Comparison of ENCODE assay signal across 1 cellular context in the genomic region with DNA sequence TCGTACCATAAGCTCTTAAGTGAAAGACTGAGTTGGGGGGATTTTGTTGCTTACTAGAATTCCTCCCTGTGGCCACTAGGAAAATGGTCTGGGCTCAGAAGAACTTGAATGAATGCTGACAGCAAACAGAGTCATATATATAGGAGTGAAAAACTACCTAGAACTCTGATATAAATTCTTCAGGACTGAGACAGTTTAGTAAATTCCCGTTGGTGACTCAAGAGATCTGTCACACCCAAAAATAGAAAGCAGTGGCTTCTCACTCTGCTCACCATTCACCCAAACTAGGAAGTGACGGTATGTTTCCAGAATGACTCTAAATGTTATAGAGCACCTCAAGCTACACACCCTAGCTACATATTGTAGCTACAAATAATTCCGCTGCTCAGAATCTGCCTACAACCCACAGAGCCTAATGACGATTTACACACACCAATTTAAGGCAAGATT.
TF ChIP-seq lines count a peak whose summit lies in the region.

No MANE protein-coding gene starts in this region.

TF ChIP-seq in GM12878, 131 proteins besides CTCF, POLR2A, EP300 and RAD21 (continued from another document and continues in another):
- TF ChIP-seq ZBTB4 (CRISPR knock-in tag; IDR thresholded peaks at IDR 0.05) = no peak
- TF ChIP-seq HDGF (IDR thresholded peaks at IDR 0.05) = peak; percentile 26; the same call in 1 of the 2 replicates
- no peak for TF ChIP-seq NR2F1 (conservative IDR thresholded peaks at IDR 0.05)
- peak; percentile 74; the same call in 1 of the 2 replicates for TF ChIP-seq ZBED1 (IDR thresholded peaks at IDR 0.05; ENCODE audit: borderline replicate concordance)
- no peak for TF ChIP-seq CEBPZ (IDR thresholded peaks at IDR 0.05; ENCODE audit: low read depth, low read length)
- no peak for TF ChIP-seq MTA3 (IDR thresholded peaks at IDR 0.05; ENCODE audit: borderline replicate concordance, low read length)
- TF ChIP-seq GATAD2B (conservative IDR thresholded peaks at IDR 0.05; ENCODE audit: low read depth) = peak; percentile 45; the same call in 1 of the 2 replicates
- TF ChIP-seq, protein P1, sequence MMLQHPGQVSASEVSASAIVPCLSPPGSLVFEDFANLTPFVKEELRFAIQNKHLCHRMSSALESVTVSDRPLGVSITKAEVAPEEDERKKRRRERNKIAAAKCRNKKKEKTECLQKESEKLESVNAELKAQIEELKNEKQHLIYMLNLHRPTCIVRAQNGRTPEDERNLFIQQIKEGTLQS (IDR thresholded peaks at IDR 0.05; ENCODE audit: borderline replicate concordance, extremely low read depth, low read depth, low read length) = no peak
- TF ChIP-seq ZZZ3 (IDR thresholded peaks at IDR 0.05; ENCODE audit: control insufficient read depth, insufficient read length, low read depth) = no peak
- TF ChIP-seq BRCA1 (IDR thresholded peaks at IDR 0.05; ENCODE audit: low read depth, low read length) = no peak
- TF ChIP-seq IRF4 (IDR thresholded peaks at IDR 0.05; ENCODE audit: low read depth, low read length) = peak; percentile 25; the same call in 1 of the 2 replicates
- TF ChIP-seq SIN3A (IDR thresholded peaks at IDR 0.05; ENCODE audit: low read depth, low read length) = no peak
- no peak for TF ChIP-seq TCF3 (IDR thresholded peaks at IDR 0.05; ENCODE audit: borderline replicate concordance, insufficient read depth, low read depth, low read length)
- TF ChIP-seq MEF2B (IDR thresholded peaks at IDR 0.05; ENCODE audit: partially characterized antibody, poor library complexity, severe bottlenecking) = peak; percentile 94
- TF ChIP-seq ZNF24 (IDR thresholded peaks at IDR 0.05) = no peak; the same call in 1 of the 2 replicates
- TF ChIP-seq, protein P2, sequence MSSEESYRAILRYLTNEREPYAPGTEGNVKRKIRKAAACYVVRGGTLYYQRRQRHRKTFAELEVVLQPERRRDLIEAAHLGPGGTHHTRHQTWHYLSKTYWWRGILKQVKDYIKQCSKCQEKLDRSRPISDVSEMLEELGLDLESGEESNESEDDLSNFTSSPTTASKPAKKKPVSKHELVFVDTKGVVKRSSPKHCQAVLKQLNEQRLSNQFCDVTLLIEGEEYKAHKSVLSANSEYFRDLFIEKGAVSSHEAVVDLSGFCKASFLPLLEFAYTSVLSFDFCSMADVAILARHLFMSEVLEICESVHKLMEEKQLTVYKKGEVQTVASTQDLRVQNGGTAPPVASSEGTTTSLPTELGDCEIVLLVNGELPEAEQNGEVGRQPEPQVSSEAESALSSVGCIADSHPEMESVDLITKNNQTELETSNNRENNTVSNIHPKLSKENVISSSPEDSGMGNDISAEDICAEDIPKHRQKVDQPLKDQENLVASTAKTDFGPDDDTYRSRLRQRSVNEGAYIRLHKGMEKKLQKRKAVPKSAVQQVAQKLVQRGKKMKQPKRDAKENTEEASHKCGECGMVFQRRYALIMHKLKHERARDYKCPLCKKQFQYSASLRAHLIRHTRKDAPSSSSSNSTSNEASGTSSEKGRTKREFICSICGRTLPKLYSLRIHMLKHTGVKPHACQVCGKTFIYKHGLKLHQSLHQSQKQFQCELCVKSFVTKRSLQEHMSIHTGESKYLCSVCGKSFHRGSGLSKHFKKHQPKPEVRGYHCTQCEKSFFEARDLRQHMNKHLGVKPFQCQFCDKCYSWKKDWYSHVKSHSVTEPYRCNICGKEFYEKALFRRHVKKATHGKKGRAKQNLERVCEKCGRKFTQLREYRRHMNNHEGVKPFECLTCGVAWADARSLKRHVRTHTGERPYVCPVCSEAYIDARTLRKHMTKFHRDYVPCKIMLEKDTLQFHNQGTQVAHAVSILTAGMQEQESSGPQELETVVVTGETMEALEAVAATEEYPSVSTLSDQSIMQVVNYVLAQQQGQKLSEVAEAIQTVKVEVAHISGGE (CRISPR knock-in tag; IDR thresholded peaks at IDR 0.05) = no peak
- peak; percentile 46; the same call in 1 of the 2 replicates for TF ChIP-seq JUND (IDR thresholded peaks at IDR 0.05; ENCODE audit: low read depth, low read length)
- TF ChIP-seq BCL11A (IDR thresholded peaks at IDR 0.05; ENCODE audit: low read depth, low read length) = peak; percentile 77
- TF ChIP-seq, protein P3, sequence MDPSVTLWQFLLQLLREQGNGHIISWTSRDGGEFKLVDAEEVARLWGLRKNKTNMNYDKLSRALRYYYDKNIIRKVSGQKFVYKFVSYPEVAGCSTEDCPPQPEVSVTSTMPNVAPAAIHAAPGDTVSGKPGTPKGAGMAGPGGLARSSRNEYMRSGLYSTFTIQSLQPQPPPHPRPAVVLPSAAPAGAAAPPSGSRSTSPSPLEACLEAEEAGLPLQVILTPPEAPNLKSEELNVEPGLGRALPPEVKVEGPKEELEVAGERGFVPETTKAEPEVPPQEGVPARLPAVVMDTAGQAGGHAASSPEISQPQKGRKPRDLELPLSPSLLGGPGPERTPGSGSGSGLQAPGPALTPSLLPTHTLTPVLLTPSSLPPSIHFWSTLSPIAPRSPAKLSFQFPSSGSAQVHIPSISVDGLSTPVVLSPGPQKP (IDR thresholded peaks at IDR 0.05; ENCODE audit: low read depth, low read length) = no peak
- TF ChIP-seq SPI1 (IDR thresholded peaks at IDR 0.05; ENCODE audit: borderline replicate concordance, insufficient read depth, low read depth, low read length) = peak; percentile 58; the same call in 1 of the 2 replicates
- no peak for TF ChIP-seq MYC (IDR thresholded peaks at IDR 0.05; ENCODE audit: insufficient read depth, insufficient read length, insufficient replicate concordance, low read length, severe bottlenecking)
- peak in 1 of 2 experiments; percentile 66; a peak in 1 of 4 replicates for TF ChIP-seq SRF (IDR thresholded peaks at IDR 0.05; ENCODE audit: low read depth in 2 of 2, low read length in 2 of 2)
- no peak for TF ChIP-seq SIX5 (IDR thresholded peaks at IDR 0.05; ENCODE audit: low read depth, low read length, severe bottlenecking)
- TF ChIP-seq WRNIP1 (IDR thresholded peaks at IDR 0.05; ENCODE audit: borderline replicate concordance, low read depth, low read length) = no peak
- TF ChIP-seq, protein P4, sequence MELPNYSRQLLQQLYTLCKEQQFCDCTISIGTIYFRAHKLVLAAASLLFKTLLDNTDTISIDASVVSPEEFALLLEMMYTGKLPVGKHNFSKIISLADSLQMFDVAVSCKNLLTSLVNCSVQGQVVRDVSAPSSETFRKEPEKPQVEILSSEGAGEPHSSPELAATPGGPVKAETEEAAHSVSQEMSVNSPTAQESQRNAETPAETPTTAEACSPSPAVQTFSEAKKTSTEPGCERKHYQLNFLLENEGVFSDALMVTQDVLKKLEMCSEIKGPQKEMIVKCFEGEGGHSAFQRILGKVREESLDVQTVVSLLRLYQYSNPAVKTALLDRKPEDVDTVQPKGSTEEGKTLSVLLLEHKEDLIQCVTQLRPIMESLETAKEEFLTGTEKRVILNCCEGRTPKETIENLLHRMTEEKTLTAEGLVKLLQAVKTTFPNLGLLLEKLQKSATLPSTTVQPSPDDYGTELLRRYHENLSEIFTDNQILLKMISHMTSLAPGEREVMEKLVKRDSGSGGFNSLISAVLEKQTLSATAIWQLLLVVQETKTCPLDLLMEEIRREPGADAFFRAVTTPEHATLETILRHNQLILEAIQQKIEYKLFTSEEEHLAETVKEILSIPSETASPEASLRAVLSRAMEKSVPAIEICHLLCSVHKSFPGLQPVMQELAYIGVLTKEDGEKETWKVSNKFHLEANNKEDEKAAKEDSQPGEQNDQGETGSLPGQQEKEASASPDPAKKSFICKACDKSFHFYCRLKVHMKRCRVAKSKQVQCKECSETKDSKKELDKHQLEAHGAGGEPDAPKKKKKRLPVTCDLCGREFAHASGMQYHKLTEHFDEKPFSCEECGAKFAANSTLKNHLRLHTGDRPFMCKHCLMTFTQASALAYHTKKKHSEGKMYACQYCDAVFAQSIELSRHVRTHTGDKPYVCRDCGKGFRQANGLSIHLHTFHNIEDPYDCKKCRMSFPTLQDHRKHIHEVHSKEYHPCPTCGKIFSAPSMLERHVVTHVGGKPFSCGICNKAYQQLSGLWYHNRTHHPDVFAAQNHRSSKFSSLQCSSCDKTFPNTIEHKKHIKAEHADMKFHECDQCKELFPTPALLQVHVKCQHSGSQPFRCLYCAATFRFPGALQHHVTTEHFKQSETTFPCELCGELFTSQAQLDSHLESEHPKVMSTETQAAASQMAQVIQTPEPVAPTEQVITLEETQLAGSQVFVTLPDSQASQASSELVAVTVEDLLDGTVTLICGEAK (IDR thresholded peaks at IDR 0.05; ENCODE audit: borderline replicate concordance) = no peak
- peak; percentile 99 for TF ChIP-seq MEF2A (IDR thresholded peaks at IDR 0.05; ENCODE audit: insufficient read depth, low read depth, low read length)
- TF ChIP-seq GABPA (IDR thresholded peaks at IDR 0.05; ENCODE audit: low read depth) = peak; percentile 72
- TF ChIP-seq SMAD5 (IDR thresholded peaks at IDR 0.05; ENCODE audit: low read depth) = no peak
- peak; percentile 42 for TF ChIP-seq RELA (IDR thresholded peaks at IDR 0.05; ENCODE audit: borderline replicate concordance, partially characterized antibody)
- TF ChIP-seq ZNF622 (IDR thresholded peaks at IDR 0.05) = no peak
- no peak for TF ChIP-seq RB1 (IDR thresholded peaks at IDR 0.05; ENCODE audit: borderline replicate concordance)
- TF ChIP-seq SUZ12 (IDR thresholded peaks at IDR 0.05; ENCODE audit: unreplicated experiment) = no peak
- no peak for TF ChIP-seq MYB (IDR thresholded peaks at IDR 0.05; ENCODE audit: borderline replicate concordance, low read depth, low read length)
- no peak for TF ChIP-seq CBFB (IDR thresholded peaks at IDR 0.05; ENCODE audit: low read depth)
- TF ChIP-seq, protein P5, sequence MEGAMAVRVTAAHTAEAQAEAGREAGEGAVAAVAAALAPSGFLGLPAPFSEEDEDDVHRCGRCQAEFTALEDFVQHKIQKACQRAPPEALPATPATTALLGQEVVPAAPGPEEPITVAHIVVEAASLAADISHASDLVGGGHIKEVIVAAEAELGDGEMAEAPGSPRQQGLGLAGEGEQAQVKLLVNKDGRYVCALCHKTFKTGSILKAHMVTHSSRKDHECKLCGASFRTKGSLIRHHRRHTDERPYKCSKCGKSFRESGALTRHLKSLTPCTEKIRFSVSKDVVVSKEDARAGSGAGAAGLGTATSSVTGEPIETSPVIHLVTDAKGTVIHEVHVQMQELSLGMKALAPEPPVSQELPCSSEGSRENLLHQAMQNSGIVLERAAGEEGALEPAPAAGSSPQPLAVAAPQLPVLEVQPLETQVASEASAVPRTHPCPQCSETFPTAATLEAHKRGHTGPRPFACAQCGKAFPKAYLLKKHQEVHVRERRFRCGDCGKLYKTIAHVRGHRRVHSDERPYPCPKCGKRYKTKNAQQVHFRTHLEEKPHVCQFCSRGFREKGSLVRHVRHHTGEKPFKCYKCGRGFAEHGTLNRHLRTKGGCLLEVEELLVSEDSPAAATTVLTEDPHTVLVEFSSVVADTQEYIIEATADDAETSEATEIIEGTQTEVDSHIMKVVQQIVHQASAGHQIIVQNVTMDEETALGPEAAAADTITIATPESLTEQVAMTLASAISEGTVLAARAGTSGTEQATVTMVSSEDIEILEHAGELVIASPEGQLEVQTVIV (IDR thresholded peaks at IDR 0.05; ENCODE audit: borderline replicate concordance, partially characterized antibody) = no peak
- TF ChIP-seq PAX8 (IDR thresholded peaks at IDR 0.05) = no peak
- no peak for TF ChIP-seq KDM1A (IDR thresholded peaks at IDR 0.05; ENCODE audit: borderline replicate concordance)
- no peak for TF ChIP-seq E2F4 (IDR thresholded peaks at IDR 0.05; ENCODE audit: low read depth, low read length)
- no peak for TF ChIP-seq FOXK2 (IDR thresholded peaks at IDR 0.05)
